9 cellular contexts compared by ENCODE assay signal in genomic region chr1:145123992-145124641, GRCh38. TPM values are rescaled to one million over a fixed set of nuclear protein-coding genes. Genes with fewer than 3 reads are reported as not detected.
DNase-seq lines count a peak whose midpoint lies in the region; ATAC-seq and TF ChIP-seq lines count a peak whose summit lies in the region.
"Not testable (repeated sequence)": the region's sequence is repeated elsewhere in the genome, so short reads cannot be mapped to it uniquely, and the experiment has no call there.
"Had no signal": no experiment of that assay in that cellular context is flagged by ENCODE, and none has a peak within 500 bp of the region (broad histone marks: within the 10 kb centered on the region; RNA-seq: fewer than 3 reads in every experiment).

No MANE protein-coding gene starts in this region.

- not testable (repeated sequence) for TF ChIP-seq RAD21 in IMR-90 (IDR thresholded peaks at IDR 0.05; ENCODE audit: low read length)

- H4K91ac ChIP-seq in IMR-90 (ENCODE audit: insufficient read depth, low read depth, low read length) = not testable (repeated sequence)

- CTCF ChIA-PET in CD4-positive, alpha-beta T cell (lab: Charles Lee); IMR-90 (lab: Yijun Ruan, JAX): not testable (repeated sequence)

- H3K4me3 ChIP-seq in IMR-90 (ENCODE audit: insufficient read depth, low read depth, low read length); heart right ventricle; mucosa of descending colon; upper lobe of right lung: not testable (repeated sequence)

- not testable (repeated sequence) for H4K5ac ChIP-seq in IMR-90 (ENCODE audit: low read depth, low read length)

- H3K4me3 Mint-ChIP-seq in CD4-positive, alpha-beta T cell; central memory CD8-positive, alpha-beta T cell: not testable (repeated sequence)

- not testable (repeated sequence) for H3K9me1 ChIP-seq in IMR-90 (ENCODE audit: insufficient read depth, low read length)

- H3K4me1 Mint-ChIP-seq in CD4-positive, alpha-beta T cell (ENCODE audit: low read depth); central memory CD8-positive, alpha-beta T cell: not testable (repeated sequence)

- not testable (repeated sequence) for H3K9ac ChIP-seq in IMR-90 (ENCODE audit: low read depth, low read length)

- H2AFZ ChIP-seq in IMR-90 (replicated peaks; ENCODE audit: low read length, poor library complexity) = not testable (repeated sequence)

- not testable (repeated sequence) for H3K56ac ChIP-seq in IMR-90 (ENCODE audit: extremely low read depth, insufficient read depth, low read length)

- TF ChIP-seq POLR2A in IMR-90 (IDR thresholded peaks at IDR 0.05; ENCODE audit: low read depth, low read length) = not testable (repeated sequence)

- not testable (repeated sequence) for H3K79me1 ChIP-seq in IMR-90 (ENCODE audit: low read depth in 1 of 2, low read length in 2 of 2)

- H2AK9ac ChIP-seq in IMR-90 (replicated peaks; ENCODE audit: low read depth, low read length, poor library complexity) = not testable (repeated sequence)

- H3K27me3 ChIP-seq in CD4-positive, alpha-beta T cell (ENCODE audit: control insufficient read depth, insufficient read depth, low read length); IMR-90 (ENCODE audit: control insufficient read depth, insufficient read depth, low read length); heart right ventricle; upper lobe of right lung: not testable (repeated sequence)

- in situ Hi-C loops in IMR-90 (cut with MboI; ENCODE audit: low sequenced_read_pairs) = not testable (repeated sequence)

- not testable (repeated sequence) for DNase-seq in CD4-positive, alpha-beta T cell; IMR-90; central memory CD8-positive, alpha-beta T cell (ENCODE audit: low spot score in 2 of 2); heart right ventricle; left lobe of liver (ENCODE audit: low spot score); mucosa of descending colon; upper lobe of right lung

- H3K23ac ChIP-seq in IMR-90 (ENCODE audit: low read depth, low read length) = not testable (repeated sequence)

- not testable (repeated sequence) for H3K14ac ChIP-seq in IMR-90 (replicated peaks; ENCODE audit: low read depth, low read length)

- H2BK20ac ChIP-seq in IMR-90 (ENCODE audit: low read depth, low read length) = not testable (repeated sequence)

- not testable (repeated sequence) for H3K36me3 ChIP-seq in IMR-90 (ENCODE audit: control insufficient read depth, insufficient read depth, low read length); heart right ventricle; mucosa of descending colon (ENCODE audit: low read depth); upper lobe of right lung

- H2BK120ac ChIP-seq in IMR-90 (ENCODE audit: low read depth, low read length) = not testable (repeated sequence)

- H3K27me3 Mint-ChIP-seq in CD4-positive, alpha-beta T cell; central memory CD8-positive, alpha-beta T cell: not testable (repeated sequence)

- H3K27ac Mint-ChIP-seq in CD4-positive, alpha-beta T cell; central memory CD8-positive, alpha-beta T cell (ENCODE audit: low read depth): not testable (repeated sequence)

- not testable (repeated sequence) for H4K20me1 ChIP-seq in IMR-90 (ENCODE audit: insufficient read depth, low read length)

- POLR2A ChIA-PET in CD4-positive, alpha-beta T cell (lab: Charles Lee); IMR-90 (lab: Charles Lee; ENCODE audit: unreplicated experiment): not testable (repeated sequence)

- peak; percentile 52 for ATAC-seq in CD4-positive, alpha-beta T cell (ENCODE audit: poor library complexity)
- ATAC-seq in IMR-90 (ENCODE audit: low read depth) (peak; percentile 33; the same call in 1 of the 2 replicates), SK-N-SH treated with all-trans-retinoic acid at 6 μM for 48 hours (peak; percentile 83), heart right ventricle (peak in 6 of 8 donors; percentile 59 to 86 (median 68)), left lobe of liver (peak; percentile 86), mucosa of descending colon (peak; percentile 40), upper lobe of right lung (peak; percentile 53)
- peak; percentile 32 for ATAC-seq in central memory CD8-positive, alpha-beta T cell (replicated peaks; ENCODE audit: extremely low read depth, poor library complexity, severe bottlenecking)

- H3K27ac ChIP-seq in CD4-positive, alpha-beta T cell (ENCODE audit: low read depth, low read length); IMR-90 (ENCODE audit: insufficient read depth, low read length); heart right ventricle; upper lobe of right lung: not testable (repeated sequence)

- intact Hi-C loops in CD4-positive, alpha-beta T cell (cut with DNase I, micrococcal nuclease); IMR-90 (cut with micrococcal nuclease); heart right ventricle (cut with DNase I); mucosa of descending colon (cut with DNase I, micrococcal nuclease); upper lobe of right lung (cut with DNase I): not testable (repeated sequence)

- H3K18ac ChIP-seq in IMR-90 (ENCODE audit: low read depth, low read length) = not testable (repeated sequence)

- H4K8ac ChIP-seq in IMR-90 (ENCODE audit: low read depth in 2 of 2, low read length in 2 of 2) = not testable (repeated sequence)

- not testable (repeated sequence) for BruUV-seq in IMR-90 (replicated peaks; lab: Mats Ljungman, UMichigan)

- H3K9me3 ChIP-seq in CD4-positive, alpha-beta T cell (ENCODE audit: control insufficient read depth, low read length); IMR-90 (ENCODE audit: control insufficient read depth, insufficient read depth, low read length); heart right ventricle; mucosa of descending colon; upper lobe of right lung: not testable (repeated sequence)

- TF ChIP-seq CTCF in CD4-positive, alpha-beta T cell (IDR thresholded peaks at IDR 0.05); IMR-90 (conservative IDR thresholded peaks at IDR 0.05; ENCODE audit: low read depth, low read length); heart right ventricle (IDR thresholded peaks at IDR 0.05); mucosa of descending colon (IDR thresholded peaks at IDR 0.05); upper lobe of right lung (IDR thresholded peaks at IDR 0.05): not testable (repeated sequence)

- not testable (repeated sequence) for H2AK5ac ChIP-seq in IMR-90 (ENCODE audit: low read depth, low read length)

- not testable (repeated sequence) for H3K36me3 Mint-ChIP-seq in CD4-positive, alpha-beta T cell (ENCODE audit: low read depth); central memory CD8-positive, alpha-beta T cell (ENCODE audit: insufficient read depth)

- dilution Hi-C loops in IMR-90 (cut with HindIII; ENCODE audit: low sequenced_read_pairs, unreplicated experiment) = not testable (repeated sequence)

- not testable (repeated sequence) for H3K4me1 ChIP-seq in IMR-90 (ENCODE audit: control insufficient read depth, insufficient read depth, low read length); heart right ventricle; mucosa of descending colon (ENCODE audit: low read depth); upper lobe of right lung

- not testable (repeated sequence) for H2BK5ac ChIP-seq in IMR-90 (ENCODE audit: low read depth, low read length, poor library complexity, severe bottlenecking)

- H2BK15ac ChIP-seq in IMR-90 (ENCODE audit: low read depth, low read length) = not testable (repeated sequence)

- no CpG with 5 or more reads among the region's 7 CpGs for WGBS in IMR-90 (ENCODE audit: extremely low coverage in 2 of 2, insufficient read length in 1 of 2), 2 experiments
- WGBS in heart right ventricle, 2 donors = no CpG with 5 or more reads among the region's 7 CpGs

- H3K4ac ChIP-seq in IMR-90 (ENCODE audit: low read depth, low read length) = not testable (repeated sequence)

- not testable (repeated sequence) for H3K4me2 ChIP-seq in IMR-90 (ENCODE audit: low read depth, low read length)

- H3K9me3 Mint-ChIP-seq in CD4-positive, alpha-beta T cell; central memory CD8-positive, alpha-beta T cell: not testable (repeated sequence)

RNA-seq across cellular contexts. Expression of gene FAM72D, which starts 28.3 kb away (rescaled TPM):
- not detected for total RNA-seq in CD4-positive, alpha-beta T cell
- total RNA-seq in IMR-90 (2012; rRNA removed) (0.72 and 0.83 TPM in 2 replicates), heart right ventricle (under 1 TPM in 1 of 10 donors, not detected in 9; 0.32 TPM), left lobe of liver (not detected), mucosa of descending colon (1 to 10 TPM in 1 of 3 donors, under 1 TPM in 2; 0.19 to 1.1 (median 0.26) TPM), upper lobe of right lung (0.43 TPM)
- polyA plus RNA-seq in IMR-90 (2012; rRNA removed) (1.2 and 1.4 TPM in 2 replicates), heart right ventricle (under 1 TPM; 0.09 to 0.29 TPM)
- 0.20 and 0.37 TPM in 2 replicates for polyA plus RNA-seq in IMR-90 (2012; cell fraction: cytosol; rRNA removed)
- polyA plus RNA-seq in IMR-90 (2012; cell fraction: nucleus; rRNA removed; ENCODE audit: low replicate concordance) = 0.18 and 1.3 TPM in 2 replicates
- total RNA-seq: CD4-positive, CD25-positive, alpha-beta regulatory T cell had no signal

RNA-seq across cellular contexts. Expression of gene SRGAP2B, which starts 29.0 kb away (rescaled TPM):
- total RNA-seq in CD4-positive, alpha-beta T cell = 10 to 100 TPM; 11.4 to 11.6 TPM
- total RNA-seq in IMR-90 (2012; rRNA removed) (50.7 and 69.2 TPM in 2 replicates), heart right ventricle (10 to 100 TPM in 3 of 10 donors, 1 to 10 TPM in 7; 7.6 to 14.0 (median 9.7) TPM), left lobe of liver (6.4 TPM), mucosa of descending colon (10 to 100 TPM in 2 of 3 donors, 1 to 10 TPM in 1; 5.7 to 25.8 (median 10.6) TPM), upper lobe of right lung (35.1 TPM)
- polyA plus RNA-seq in IMR-90 (2012; rRNA removed) (14.3 and 15.9 TPM in 2 replicates), heart right ventricle (1 to 10 TPM; 3.5 to 4.9 TPM)
- polyA plus RNA-seq in IMR-90 (2012; cell fraction: cytosol; rRNA removed) = 4.6 and 17.7 TPM in 2 replicates
- polyA plus RNA-seq in IMR-90 (2012; cell fraction: nucleus; rRNA removed; ENCODE audit: low replicate concordance) = 6.1 and 23.9 TPM in 2 replicates

Comparison
In these comparisons a context has a peak if more than half of its experiments do, and no peak if none do; other contexts are left out.
1. ATAC-seq: peak in every context shown above with its lines; median percentile 86 in left lobe of liver; 83 in SK-N-SH treated with all-trans-retinoic acid at 6 μM for 48 hours; 68 in heart right ventricle; 53 in upper lobe of right lung; 52 in CD4-positive, alpha-beta T cell; 40 in mucosa of descending colon; 33 in IMR-90; 32 in central memory CD8-positive, alpha-beta T cell.